In genomic region chr4:94689155-94689554, GRCh38 we compare ENCODE assay signal across 1 cellular context.
TF ChIP-seq lines count a peak whose summit lies in the region.

No MANE protein-coding gene starts in this region.

TF ChIP-seq in K562, 482 proteins besides CTCF, POLR2A, EP300 and RAD21 (continued from another document):
- TF ChIP-seq AFF4 (CRISPR knock-in tag; IDR thresholded peaks at IDR 0.05) (no peak), NFIC (IDR thresholded peaks at IDR 0.05) (peak; percentile 67), KHSRP (IDR thresholded peaks at IDR 0.05) (no peak)
